In the genomic region with DNA sequence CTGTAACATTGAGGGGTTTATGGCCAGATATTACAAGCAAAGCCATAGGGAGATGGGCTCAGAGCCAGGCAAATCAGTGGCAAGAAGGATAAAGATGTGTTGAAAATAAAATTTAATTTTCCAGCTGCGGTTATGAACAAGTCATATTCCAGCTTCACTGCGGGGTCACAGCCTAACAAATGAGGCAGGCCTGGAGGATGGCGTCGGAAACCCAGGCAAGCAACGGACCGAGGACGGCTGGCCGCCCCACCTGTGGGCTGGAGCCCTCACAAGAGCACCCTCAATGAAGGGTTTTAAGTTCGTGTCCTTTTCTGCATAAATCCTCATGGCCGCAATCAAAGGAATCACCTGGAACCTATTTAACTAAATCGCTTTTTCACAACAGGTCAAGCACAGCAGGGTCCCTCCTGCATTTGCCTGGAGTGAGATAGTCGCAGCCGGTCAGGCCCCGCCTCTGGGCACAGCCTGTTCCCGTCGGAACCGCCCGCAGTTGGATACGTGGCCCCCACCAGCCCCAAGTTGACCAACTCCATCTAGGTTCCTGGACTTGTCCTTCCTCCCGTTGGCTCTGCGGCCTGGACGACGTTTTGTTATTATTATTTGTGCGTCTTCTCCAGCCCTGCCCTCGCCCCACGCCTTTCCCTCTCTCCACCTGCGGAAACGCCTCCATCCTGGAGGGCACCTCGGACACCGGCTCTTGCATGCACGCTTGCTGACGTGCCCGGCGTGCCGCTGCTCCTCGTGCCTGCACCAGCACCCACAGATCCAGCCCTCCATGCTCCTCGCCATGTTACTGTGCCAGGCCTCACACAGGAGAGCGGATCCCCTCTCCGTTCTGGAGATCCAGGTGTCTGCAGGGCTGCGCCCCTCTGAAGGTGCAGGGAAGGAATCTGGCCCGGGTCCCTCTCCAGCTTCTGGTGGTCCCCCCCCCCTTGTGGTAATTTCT, we compare ENCODE assay signal across 29 cellular contexts.
"Had no signal": no experiment of that assay in that cellular context is flagged by ENCODE, and none has a peak within 500 bp of the region (broad histone marks: within the 10 kb centered on the region; RNA-seq: fewer than 3 reads in every experiment).

No MANE protein-coding gene starts in this region.

- H2AFZ ChIP-seq: neural progenitor cell had no signal

- DNase-seq: activated CD4-positive, alpha-beta T cell treated with anti-CD3 and anti-CD28 coated beads for 1 hour; activated CD4-positive, alpha-beta T cell treated with anti-CD3 and anti-CD28 coated beads, Interleukin-2, amount 50 U/mL, for 1 hour; activated CD8-positive, alpha-beta T cell treated with anti-CD3 and anti-CD28 coated beads for 36 hours; activated gamma-delta T cell treated with Interleukin-2 at 50 U/mL for 16 hours; activated naive CD4-positive, alpha-beta T cell treated with anti-CD3 and anti-CD28 coated beads, Interleukin-2, amount 50 U/mL, for 16 hours; activated T-cell treated with anti-CD3 and anti-CD28 coated beads, Interleukin-2, amount 50 U/mL, for 4 hours; amniotic stem cell; brain microvascular endothelial cell; dorsolateral prefrontal cortex; effector memory CD4-positive, alpha-beta T cell; erythroblast; hippocampal formation; kidney glomerular epithelial cell; left lung; lower lobe of right lung; mesenchymal stem cell; natural killer cell; ovary; stimulated activated CD4-positive, alpha-beta T cell treated with anti-CD3 and anti-CD28 coated beads, Interleukin-12 subunit alpha, Interleukin-12 subunit beta, amount 100 ng/mL, for 4 hours; stimulated activated CD4-positive, alpha-beta T cell treated with anti-CD3 and anti-CD28 coated beads, Interleukin-4, amount 100 ng/mL, for 1 hour; stimulated activated naive CD8-positive, alpha-beta T cell treated with anti-CD3 and anti-CD28 coated beads, Interleukin-15, Interleukin-2, amounts not matched to agents 100 U/mL and 50 U/mL, for 24 hours; T-helper 17 cell; T1000; testis; transverse colon had no signal

- H3K36me3 ChIP-seq: brain microvascular endothelial cell, left lung, lower lobe of right lung, neural progenitor cell, ovary, transverse colon had no signal

- H3K4me1 ChIP-seq: left lung, lower lobe of right lung, neural progenitor cell, testis, transverse colon had no signal

- H3K9me3 ChIP-seq: lower lobe of right lung, ovary, testis, transverse colon had no signal

- FAIRE-seq: astrocyte had no signal

- H3K4me2 ChIP-seq: neural progenitor cell had no signal

- H3K27ac ChIP-seq: brain microvascular endothelial cell, coronary artery, dorsolateral prefrontal cortex, left lung, lower lobe of right lung, neural progenitor cell, ovary, skin epidermis, testis, transverse colon had no signal

- H3K27me3 ChIP-seq: brain microvascular endothelial cell, left lung, neural progenitor cell, ovary, testis, transverse colon had no signal

- H3K4me3 ChIP-seq: coronary artery, dorsolateral prefrontal cortex, left lung, lower lobe of right lung, neural progenitor cell, ovary, skin epidermis, testis, transverse colon had no signal

- H3K9ac ChIP-seq: neural progenitor cell had no signal
